In genomic region chr5:42951847-42952411, GRCh38 we compare ENCODE assay signal across 8 cellular contexts.
DNase-seq lines count a peak whose midpoint lies in the region; ATAC-seq, FAIRE-seq and TF ChIP-seq lines count a peak whose summit lies in the region.

No MANE protein-coding gene starts in this region.

- dilution Hi-C loops in keratinocyte (cut with MboI; ENCODE audit: extremely low pct_ligation_motif_present, low sequenced_read_pairs), result no loop called here

- H3K9me3 ChIP-seq in OCI-LY3 (ENCODE audit: insufficient read depth, low read length) (no peaks in the 10 kb centered on the region), keratinocyte (ENCODE audit: control insufficient read depth, low read depth, low read length) (peaks cover 25% of the 10 kb centered on the region)

- H3K27ac ChIP-seq in OCI-LY3 (ENCODE audit: low read length), result no peak overlapping the region
- no peak overlapping the region for H3K27ac ChIP-seq in keratinocyte (ENCODE audit: control insufficient read depth, insufficient read depth, low read length)

- H2AFZ ChIP-seq in OCI-LY3 (ENCODE audit: low read depth, low read length) (peak overlapping the region; percentile 93), keratinocyte (ENCODE audit: control insufficient read depth, low read length) (no peak overlapping the region)

- peak overlapping the region; percentile 92 for H3K4me3 ChIP-seq in OCI-LY3 (ENCODE audit: low read length)
- H3K4me3 ChIP-seq in keratinocyte (ENCODE audit: control insufficient read depth in 2 of 3, extremely low read depth in 1 of 3, insufficient read depth in 2 of 3, low read depth in 1 of 3, low read length in 3 of 3), result peak overlapping the region in 2 of 3 experiments; percentile 11

- DNase-seq in GM13977 (ENCODE audit: low spot score), result peak; percentile 57
- DNase-seq in activated naive CD4-positive, alpha-beta T cell treated with Interleukin-2 at 50 U/mL for 16 hours, result peak; percentile 59
- no peak for DNase-seq in keratinocyte (ENCODE audit: low read depth, low spot score)
- DNase-seq in stimulated activated CD8-positive, alpha-beta memory T cell treated with anti-CD3 and anti-CD28 coated beads, Interleukin-15, amount 100 ng/mL, for 4 hours (ENCODE audit: low read depth in 2 of 2), result peak; percentile 16 to 31
- DNase-seq in NCI-H2107 treated with DMSO at 0.1 percent for 48 hours (lab: John Stamatoyannopoulos, UW; ENCODE audit: unreplicated experiment), result no peak
- DNase-seq in HTR-8/SVneo (ENCODE audit: insufficient read length, low spot score), result no peak

- H3K4me2 ChIP-seq in OCI-LY3 (ENCODE audit: low read length) (peak overlapping the region; percentile 100), keratinocyte (ENCODE audit: control insufficient read depth, extremely low read depth, insufficient read depth, low read depth, low read length) (peak overlapping the region; percentile 84)

- no peaks in the 10 kb centered on the region for H3K9me1 ChIP-seq in keratinocyte (ENCODE audit: control insufficient read depth, extremely low read depth, insufficient read depth, low read length)

- H3K79me2 ChIP-seq in OCI-LY3 (ENCODE audit: low read length) (no peaks in the 10 kb centered on the region), keratinocyte (ENCODE audit: control insufficient read depth, insufficient read depth, low read length) (no peaks in the 10 kb centered on the region)

- H3K9ac ChIP-seq in OCI-LY3 (ENCODE audit: low read length), result no peak overlapping the region; the same call in 1 of the 2 replicates
- H3K9ac ChIP-seq in keratinocyte (ENCODE audit: control insufficient read depth, extremely low read depth, insufficient read depth, low read length), result no peak overlapping the region

- no peaks in the 10 kb centered on the region for H3K36me3 ChIP-seq in OCI-LY3 (replicated peaks; ENCODE audit: low read depth, low read length)
- H3K36me3 ChIP-seq in keratinocyte (ENCODE audit: control insufficient read depth in 2 of 2, extremely low read depth in 1 of 2, insufficient read depth in 2 of 2, low read length in 2 of 2), result no peaks in the 10 kb centered on the region

- in situ Hi-C loops in GM13977 (cut with MboI; ENCODE audit: low pct_unique_long_range_greater_than_20kb, low sequenced_read_pairs, unreplicated experiment), result no loop called here

- no peaks in the 10 kb centered on the region for H4K20me1 ChIP-seq in OCI-LY3 (ENCODE audit: insufficient read depth, low read length)
- no peaks in the 10 kb centered on the region for H4K20me1 ChIP-seq in keratinocyte (ENCODE audit: control insufficient read depth, extremely low read depth, insufficient read depth, low read length)

- 0 out of 2 replicates have a peak, but pooled peaks cover 5% of the 10 kb centered on the region for H3K4me1 ChIP-seq in OCI-LY3 (ENCODE audit: low read length)
- H3K4me1 ChIP-seq in keratinocyte (ENCODE audit: control insufficient read depth, extremely low read depth, insufficient read depth, low read length), result peaks cover 15% of the 10 kb centered on the region

- TF ChIP-seq CTCF in GM13977 (IDR thresholded peaks at IDR 0.05; ENCODE audit: extremely low read depth, insufficient read depth, missing control alignments) (no peak), OCI-LY3 (IDR thresholded peaks at IDR 0.05; ENCODE audit: low read depth, low read length) (no peak), keratinocyte (optimal IDR thresholded peaks at IDR 0.05 in 1 of 3, IDR thresholded peaks at IDR 0.05 in 1 of 3, conservative IDR thresholded peaks at IDR 0.05 in 1 of 3; ENCODE audit: extremely low read depth in 1 of 3, insufficient read depth in 2 of 3, low read length in 3 of 3) (no peak)

- FAIRE-seq in keratinocyte (lab: Jason Lieb, UNC) (no peak), HTR-8/SVneo (lab: Jason Lieb, UNC) (no peak)

- ATAC-seq in HG02571 (IDR thresholded peaks at IDR 0.05; ENCODE audit: unreplicated experiment), result peak; percentile 26

- H3K27me3 ChIP-seq in OCI-LY3 (ENCODE audit: low read depth, low read length) (peaks cover 9% of the 10 kb centered on the region; the same call in 1 of the 2 replicates), keratinocyte (ENCODE audit: control insufficient read depth, extremely low read depth, insufficient read depth, low read length) (no peaks in the 10 kb centered on the region)

Comparison
In these comparisons a context has a peak if more than half of its experiments do, and no peak if none do; other contexts are left out.
1. DNase-seq: peak in GM13977 (single experiment), activated naive CD4-positive, alpha-beta T cell treated with Interleukin-2 at 50 U/mL for 16 hours (single experiment) and stimulated activated CD8-positive, alpha-beta memory T cell treated with anti-CD3 and anti-CD28 coated beads, Interleukin-15, amount 100 ng/mL, for 4 hours (2 of 2); none in keratinocyte (single experiment), NCI-H2107 treated with DMSO at 0.1 percent for 48 hours (single experiment) and HTR-8/SVneo (single experiment).